In the genomic region with DNA sequence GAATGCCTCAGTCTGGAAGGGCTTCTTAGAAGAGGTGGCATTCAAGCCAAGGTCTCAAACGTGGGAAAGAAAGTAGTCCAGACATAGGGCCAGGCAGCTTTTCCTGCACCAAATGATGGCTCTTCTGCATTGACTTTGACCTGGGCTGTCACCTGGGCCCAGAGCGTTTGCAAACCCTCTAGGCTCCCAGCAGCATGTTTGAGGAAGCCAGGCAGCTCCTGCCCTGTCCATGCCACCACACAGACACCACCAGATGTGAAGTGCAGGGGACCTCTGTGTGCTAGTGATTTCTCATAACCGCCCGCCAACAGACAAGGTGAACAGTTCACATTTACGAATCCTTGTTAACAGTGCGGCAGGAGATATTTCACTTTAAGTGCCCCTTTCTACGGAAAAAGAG, we compare ENCODE assay signal across 27 cellular contexts.
"Had no signal": no experiment of that assay in that cellular context is flagged by ENCODE, and none has a peak within 500 bp of the region (broad histone marks: within the 10 kb centered on the region; RNA-seq: fewer than 3 reads in every experiment).

No MANE protein-coding gene starts in this region.

- FAIRE-seq: urothelium cell line had no signal

- H3K4me1 ChIP-seq: parathyroid adenoma, psoas muscle, stomach, thyroid gland, tibial nerve, upper lobe of left lung, vagina had no signal

- ATAC-seq: naive thymus-derived CD8-positive, alpha-beta T cell; natural killer cell treated with Interleukin-12 subunit alpha and Interleukin-12 subunit beta and Interleukin-15 and Interleukin-18, amount 100 ng/mL, for 72 hours; psoas muscle; right cardiac atrium; sciatic nerve; stimulated activated effector memory CD8-positive, alpha-beta T cell treated with anti-CD3 and anti-CD28 coated beads, Interleukin-12 subunit alpha, Interleukin-12 subunit beta, amount 100 ng/mL, for 72 hours; stimulated activated naive B cell treated with anti-CD40 and anti-IgM and Interleukin-4, amounts not matched to agents 10 μg/mL and 1 μg/mL and 100 μg/mL, for 72 hours had no signal

- H3K27me3 ChIP-seq: ovary, thyroid gland, upper lobe of left lung, vagina had no signal

- H2AFZ ChIP-seq: parathyroid adenoma had no signal

- H3K36me3 ChIP-seq: ovary, stomach, thoracic aorta, thyroid gland, tibial nerve, upper lobe of left lung, vagina had no signal

- H3K9me3 ChIP-seq: ovary, psoas muscle, stomach, thoracic aorta, thyroid gland, tibial nerve, upper lobe of left lung, vagina had no signal

- H3K4me2 ChIP-seq: smooth muscle cell had no signal

- DNase-seq: naive B cell; naive thymus-derived CD8-positive, alpha-beta T cell; nephron progenitor cell; occipital lobe; ovary; psoas muscle; right cardiac atrium; stimulated activated CD4-positive, alpha-beta T cell treated with anti-CD3 and anti-CD28 coated beads, Interleukin-15, amount 100 ng/mL, for 24 hours; stimulated activated CD4-positive, alpha-beta T cell treated with anti-CD3 and anti-CD28 coated beads, Interleukin-2, amount 100 ng/mL, for 24 hours; stimulated activated CD4-positive, alpha-beta T cell treated with anti-CD3 and anti-CD28 coated beads, Interleukin-2, amount 100 ng/mL, for 48 hours; stimulated activated CD4-positive, alpha-beta T cell treated with anti-CD3 and anti-CD28 coated beads, Interleukin-4, amount 100 ng/mL, for 24 hours; stimulated activated naive B cell treated with anti-CD40 and anti-IgM and Interleukin-4, amounts not matched to agents 10 μg/mL and 1 μg/mL and 100 μg/mL, for 72 hours; stimulated activated naive CD4-positive, alpha-beta T cell treated with Interleukin-2 at 50 U/mL for 16 hours; stomach; thyroid gland; trophoblast cell; upper lobe of left lung had no signal

- H3K79me2 ChIP-seq: parathyroid adenoma had no signal

- H3K9ac ChIP-seq: parathyroid adenoma had no signal

- H3K27ac ChIP-seq: ovary, parathyroid adenoma, psoas muscle, skin epidermis, stomach, thoracic aorta, thyroid gland, tibial nerve, upper lobe of left lung, vagina had no signal

- H3K4me3 ChIP-seq: ovary, psoas muscle, skin epidermis, smooth muscle cell, stomach, thoracic aorta, thyroid gland, tibial nerve, upper lobe of left lung, vagina had no signal
